In the genomic region with DNA sequence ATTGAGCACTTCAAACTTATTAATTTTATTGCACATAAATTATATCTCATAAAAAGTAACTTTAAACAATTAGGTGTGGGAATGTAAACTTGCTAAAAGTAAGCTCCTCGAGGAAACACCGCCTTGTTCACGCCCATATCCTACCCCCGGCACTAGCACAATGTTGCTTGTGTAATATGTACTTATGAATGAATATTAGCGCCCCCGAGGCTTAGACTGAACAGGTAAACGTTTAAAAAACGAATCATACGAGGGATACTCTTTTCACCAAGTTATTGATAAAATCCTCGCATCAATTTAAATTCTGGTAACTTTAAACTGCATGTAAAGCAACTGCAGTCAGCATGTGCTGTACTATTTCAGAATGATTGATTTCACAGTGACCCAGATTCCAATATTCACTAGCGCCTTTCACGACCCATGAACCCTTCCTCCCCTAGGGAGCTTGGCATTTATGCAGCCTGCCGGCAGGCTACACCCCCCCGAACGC, we compare ENCODE assay signal across 8 cellular contexts. TPM values are rescaled to one million over a fixed set of nuclear protein-coding genes. Genes with fewer than 3 reads are reported as not detected.
DNase-seq lines count a peak whose midpoint lies in the region; ATAC-seq and TF ChIP-seq lines count a peak whose summit lies in the region.

No MANE protein-coding gene starts in this region.

- H3K27ac ChIP-seq in cardiac muscle cell (peak overlapping the region; percentile 69), OCI-LY1 (ENCODE audit: low read depth, low read length, poor library complexity, severe bottlenecking) (peak overlapping the region; percentile 49), mesendoderm (ENCODE audit: low read depth, low read length) (peak overlapping the region; percentile 29)

- peak overlapping the region; percentile 72 for H3K4me3 ChIP-seq in cardiac muscle cell
- peak overlapping the region; percentile 83 for H3K4me3 ChIP-seq in OCI-LY1 (ENCODE audit: low read depth, low read length, poor library complexity, severe bottlenecking)
- H3K4me3 ChIP-seq in choroid plexus epithelial cell (ENCODE audit: low read depth, low read length): peak overlapping the region; percentile 91
- H3K4me3 ChIP-seq in mesendoderm (ENCODE audit: low read length): peak overlapping the region; percentile 100

- H4K5ac ChIP-seq in mesendoderm (ENCODE audit: low read length): no peak overlapping the region

- H3K9ac ChIP-seq in OCI-LY1 (ENCODE audit: low read length) (peak overlapping the region; percentile 93), mesendoderm (ENCODE audit: low read length) (peak overlapping the region; percentile 99)

- TF ChIP-seq CTCF in cardiac muscle cell (IDR thresholded peaks at IDR 0.05; ENCODE audit: low read depth, low read length) (no peak), OCI-LY1 (IDR thresholded peaks at IDR 0.05; ENCODE audit: low read length) (no peak), choroid plexus epithelial cell (conservative IDR thresholded peaks at IDR 0.05; ENCODE audit: low read depth, low read length) (no peak)

- H3K79me1 ChIP-seq in mesendoderm (ENCODE audit: low read length): peaks cover 5% of the 10 kb centered on the region

- no peak overlapping the region for H2AK5ac ChIP-seq in mesendoderm (ENCODE audit: low read length)

- no CpG with 5 or more reads among the region's 15 CpGs for WGBS in mesendoderm (ENCODE audit: extremely low coverage, insufficient coverage, low lambda C conversion rate)

- H3K4me2 ChIP-seq in OCI-LY1 (ENCODE audit: low read length): peak overlapping the region; percentile 67
- H3K4me2 ChIP-seq in mesendoderm (ENCODE audit: low read length): peak overlapping the region; percentile 89

- H3K9me3 ChIP-seq in cardiac muscle cell (ENCODE audit: low read depth): no peaks in the 10 kb centered on the region
- H3K9me3 ChIP-seq in OCI-LY1 (ENCODE audit: low read length): no peaks in the 10 kb centered on the region

- no peaks in the 10 kb centered on the region for H3K27me3 ChIP-seq in cardiac muscle cell
- H3K27me3 ChIP-seq in OCI-LY1 (ENCODE audit: insufficient read depth, low read length): no peaks in the 10 kb centered on the region
- H3K27me3 ChIP-seq in mesendoderm (ENCODE audit: insufficient read depth, low read length, poor library complexity): no peaks in the 10 kb centered on the region

- H3K4me1 ChIP-seq in cardiac muscle cell (ENCODE audit: low read depth) (no peaks in the 10 kb centered on the region), OCI-LY1 (ENCODE audit: insufficient read depth, low read length, severe bottlenecking) (peaks cover 27% of the 10 kb centered on the region), mesendoderm (ENCODE audit: control insufficient read depth, low read depth, low read length) (no peaks in the 10 kb centered on the region)

- H3F3A ChIP-seq in OCI-LY1 (ENCODE audit: insufficient read depth, low read length): no peaks in the 10 kb centered on the region

- DNase-seq in cardiac muscle cell (ENCODE audit: low read depth in 1 of 2, low spot score in 1 of 2): peak in 1 of 2 donors; percentile 10
- no peak for DNase-seq in cardiac septum (ENCODE audit: low spot score)
- DNase-seq in choroid plexus epithelial cell (ENCODE audit: low read depth): peak; percentile 39
- no peak for DNase-seq in mesendoderm
- no peak for DNase-seq in NCI-H187 (lab: John Stamatoyannopoulos, UW)
- no peak for DNase-seq in NCI-H187 treated with DMSO at 0.1 percent for 48 hours (lab: John Stamatoyannopoulos, UW)

- H2BK5ac ChIP-seq in mesendoderm (ENCODE audit: low read length): no peak overlapping the region

- H4K8ac ChIP-seq in mesendoderm (ENCODE audit: low read depth, low read length): no peak overlapping the region

- intact Hi-C loops in cardiac septum (cut with DNase I): loop anchor here (5.0 kb wide), 1 partner anchor 136 kb away; no protein-coding TSS in a partner anchor

- ATAC-seq in HG02981 (IDR thresholded peaks at IDR 0.05; ENCODE audit: unreplicated experiment): peak; percentile 9

- H3K18ac ChIP-seq in mesendoderm (ENCODE audit: low read length): peak overlapping the region; percentile 16

- no peaks in the 10 kb centered on the region for H3K9me2 ChIP-seq in OCI-LY1 (ENCODE audit: low read depth, low read length)

- H3K79me2 ChIP-seq in OCI-LY1 (ENCODE audit: insufficient read depth, low read length) (peaks cover 11% of the 10 kb centered on the region), mesendoderm (ENCODE audit: control insufficient read depth, insufficient read depth, low read length) (peaks cover 7% of the 10 kb centered on the region)

- peaks cover 11% of the 10 kb centered on the region for H3K36me3 ChIP-seq in cardiac muscle cell
- peaks cover 41% of the 10 kb centered on the region for H3K36me3 ChIP-seq in OCI-LY1 (ENCODE audit: insufficient read depth, low read length)
- H3K36me3 ChIP-seq in mesendoderm (ENCODE audit: control insufficient read depth, insufficient read depth, low read length): peaks cover 2% of the 10 kb centered on the region

- H2BK15ac ChIP-seq in mesendoderm (replicated peaks; ENCODE audit: low read depth): no peak overlapping the region

- no peaks in the 10 kb centered on the region for H4K20me1 ChIP-seq in OCI-LY1 (ENCODE audit: insufficient read depth, low read length)

- H2AFZ ChIP-seq in OCI-LY1 (ENCODE audit: low read length): no peak overlapping the region

- no peak overlapping the region for H2BK120ac ChIP-seq in mesendoderm (ENCODE audit: low read depth, low read length)

- peak overlapping the region; percentile 77 for H3K4ac ChIP-seq in mesendoderm (ENCODE audit: low read depth, low read length)

- peak overlapping the region; percentile 25 for H3K23ac ChIP-seq in mesendoderm (ENCODE audit: low read length)

- H3K56ac ChIP-seq in mesendoderm (ENCODE audit: low read length): peak overlapping the region; percentile 99

RNA-seq across cellular contexts. Expression of a gene that starts 0.6 kb away (rescaled TPM):
- total RNA-seq in cardiac muscle cell (13.5 and 14.8 TPM in 2 replicates), cardiac septum (15.1 TPM)
- polyA plus RNA-seq in cardiac muscle cell: 17.6 and 22.0 TPM in 2 replicates
- polyA plus RNA-seq in mesendoderm (2013, experiment 1 of 2): 35.6 TPM
- 35.3 TPM for polyA plus RNA-seq in mesendoderm (2013, experiment 2 of 2)

RNA-seq across cellular contexts. Expression of a gene that starts 49.8 kb away (rescaled TPM):
- total RNA-seq in cardiac muscle cell (not detected in 2 replicates), cardiac septum (not detected)
- 0.19 and 0.44 TPM in 2 replicates for polyA plus RNA-seq in cardiac muscle cell
- not detected for polyA plus RNA-seq in mesendoderm (2013, experiment 1 of 2)
- not detected for polyA plus RNA-seq in mesendoderm (2013, experiment 2 of 2)
